8 cellular contexts compared by ENCODE assay signal in the genomic region with DNA sequence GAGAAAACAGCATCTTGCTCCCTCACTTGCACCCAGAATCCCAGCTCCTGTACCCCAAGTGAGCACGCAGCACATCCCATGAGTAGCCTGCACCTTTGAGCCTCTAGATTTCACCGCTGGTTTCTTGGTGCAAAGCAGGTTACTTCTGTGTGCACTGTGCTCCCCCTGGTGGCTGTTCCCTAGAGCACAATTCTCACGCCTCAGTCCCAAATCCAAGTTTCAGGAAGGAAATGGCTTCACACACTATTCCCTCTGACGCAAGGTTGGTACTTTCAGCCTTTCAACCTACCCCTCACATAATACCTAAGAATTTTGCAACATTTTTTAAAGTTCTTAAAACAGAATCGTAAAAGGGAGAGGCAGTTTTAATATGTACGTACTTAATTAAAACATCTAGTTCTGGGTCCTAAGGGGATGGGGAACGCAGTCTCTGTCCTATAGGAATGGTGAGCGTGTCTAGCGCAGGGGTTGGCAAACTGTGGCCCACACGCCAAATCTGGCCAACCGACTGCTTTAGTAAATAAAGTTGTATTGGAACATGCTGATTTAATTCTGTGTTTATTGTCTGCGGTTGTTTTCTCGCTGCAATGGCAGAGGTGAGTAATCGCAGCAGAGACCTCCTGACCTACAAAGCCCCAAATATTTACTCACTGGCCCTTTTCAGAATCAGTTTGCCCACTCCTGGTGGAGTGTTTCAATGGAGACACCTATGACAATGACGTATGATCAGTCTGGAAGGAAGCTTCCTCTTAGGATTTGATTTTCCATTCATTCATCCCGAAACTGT. TPM values are rescaled to one million over a fixed set of nuclear protein-coding genes. Genes with fewer than 3 reads are reported as not detected.
DNase-seq lines count a peak whose midpoint lies in the region; ATAC-seq and TF ChIP-seq lines count a peak whose summit lies in the region.

No MANE protein-coding gene starts in this region.

- H3K79me2 ChIP-seq in GM23248 (ENCODE audit: insufficient read depth), result no peaks in the 10 kb centered on the region

- peak; percentile 68 for TF ChIP-seq CTCF in lower lobe of right lung (IDR thresholded peaks at IDR 0.05)

- H3K4me1 ChIP-seq in GM23248 (ENCODE audit: insufficient read depth), result no peaks in the 10 kb centered on the region
- H3K4me1 ChIP-seq in lower lobe of right lung, result no peaks in the 10 kb centered on the region

- no peaks in the 10 kb centered on the region for H3K9me2 ChIP-seq in GM23248 (ENCODE audit: insufficient read depth)

- in situ Hi-C loops in GM23248 (cut with MboI), result no loop called here

- DNase-seq in COR-L47 (lab: John Stamatoyannopoulos, UW), result peak; percentile 74
- peak; percentile 56 for DNase-seq in GM23248
- DNase-seq in NCI-H526 treated with DMSO at 0.1 percent for 48 hours (lab: John Stamatoyannopoulos, UW), result peak; percentile 56
- DNase-seq in cerebellar cortex (ENCODE audit: low spot score), result peak; percentile 44
- no peak for DNase-seq in lower lobe of right lung

- H4K20me1 ChIP-seq in GM23248 (ENCODE audit: insufficient read depth), result no peaks in the 10 kb centered on the region

- no peak overlapping the region for H2AFZ ChIP-seq in GM23248

- ATAC-seq in lower lobe of right lung (peak; percentile 81), GM21390 (IDR thresholded peaks at IDR 0.05; ENCODE audit: unreplicated experiment) (no peak), HG03159 (IDR thresholded peaks at IDR 0.05; ENCODE audit: unreplicated experiment) (no peak), GM18498 (IDR thresholded peaks at IDR 0.05; ENCODE audit: unreplicated experiment) (no peak)

- intact Hi-C loops in lower lobe of right lung (cut with DNase I), result no loop called here

- no peak overlapping the region for H3K4me2 ChIP-seq in GM23248 (ENCODE audit: unreplicated experiment)

- no peak overlapping the region for H3K4me3 ChIP-seq in GM23248
- no peak overlapping the region for H3K4me3 ChIP-seq in lower lobe of right lung

- H3K27ac ChIP-seq in GM23248 (no peak overlapping the region), lower lobe of right lung (no peak overlapping the region)

- no peaks in the 10 kb centered on the region for H3K36me3 ChIP-seq in GM23248 (ENCODE audit: low read depth)
- H3K36me3 ChIP-seq in lower lobe of right lung, result no peaks in the 10 kb centered on the region

- 46 to 55% methylated on average over 14 to 16 of the region's 16 CpGs for WGBS in GM23248 (ENCODE audit: low coverage in 1 of 2, low lambda C conversion rate in 2 of 2, missing lambda C conversion rate in 2 of 2), 2 experiments

- H3K27me3 ChIP-seq in GM23248 (replicated peaks; ENCODE audit: insufficient read depth), result peaks cover 13% of the 10 kb centered on the region
- H3K27me3 ChIP-seq in lower lobe of right lung (ENCODE audit: low read depth), result no peaks in the 10 kb centered on the region

- no peaks in the 10 kb centered on the region for H3K9me3 ChIP-seq in GM23248 (ENCODE audit: low read depth)
- no peaks in the 10 kb centered on the region for H3K9me3 ChIP-seq in lower lobe of right lung

- H3K9ac ChIP-seq in GM23248, result no peak overlapping the region

- no peaks in the 10 kb centered on the region for H3F3A ChIP-seq in GM23248 (ENCODE audit: insufficient read depth)

RNA-seq across cellular contexts. Expression of gene DHCR7, which starts 27.5 kb away (rescaled TPM):
- 13.6 and 14.7 TPM in 2 replicates for total RNA-seq in GM23248 (2014; rRNA removed; shearing (Covaris generic))
- polyA plus RNA-seq in GM23248 (2016; fragmentation: Nextera tagmentation; extraction: Ambion mirVana), result 15.7 and 17.2 TPM in 2 replicates
- total RNA-seq in lower lobe of right lung, result 64.2 TPM

RNA-seq across cellular contexts. Expression of gene NADSYN1, which starts 32.4 kb away (rescaled TPM):
- 50.4 and 64.4 TPM in 2 replicates for total RNA-seq in GM23248 (2014; rRNA removed; shearing (Covaris generic))
- 38.4 and 42.0 TPM in 2 replicates for polyA plus RNA-seq in GM23248 (2016; fragmentation: Nextera tagmentation; extraction: Ambion mirVana)
- total RNA-seq in lower lobe of right lung, result 95.0 TPM

Comparison
In these comparisons a context has a peak if more than half of its experiments do, and no peak if none do; other contexts are left out.
1. ATAC-seq: peak in lower lobe of right lung (2 of 2); none in GM21390 (single experiment), HG03159 (single experiment) and GM18498 (single experiment).